12 cellular contexts compared by ENCODE assay signal in genomic region chr9:136228107-136228875, GRCh38. TPM values are rescaled to one million over a fixed set of nuclear protein-coding genes. Genes with fewer than 3 reads are reported as not detected.
DNase-seq lines count a peak whose midpoint lies in the region; ATAC-seq and TF ChIP-seq lines count a peak whose summit lies in the region.
"Had no signal": no experiment of that assay in that cellular context is flagged by ENCODE, and none has a peak within 500 bp of the region (broad histone marks: within the 10 kb centered on the region; RNA-seq: fewer than 3 reads in every experiment).

No MANE protein-coding gene starts in this region.

- CTCF ChIA-PET in Panc1 (lab: Charles Lee), result no interaction called here

- H3K27ac Mint-ChIP-seq in activated naive CD4-positive, alpha-beta T cell treated with anti-CD3 and anti-CD28 coated beads, Interleukin-2, amount 50 U/mL, for 72 hours, result peak overlapping the region; percentile 72 to 84
- peak overlapping the region; percentile 26 to 93 for H3K27ac Mint-ChIP-seq in stimulated activated naive CD8-positive, alpha-beta T cell treated with anti-CD3 and anti-CD28 coated beads, Interleukin-15, amount 100 ng/mL, for 72 hours
- H3K27ac Mint-ChIP-seq: natural killer cell treated with Interleukin-12 subunit alpha and Interleukin-12 subunit beta and Interleukin-15 and Interleukin-18, amount 100 ng/mL, for 72 hours had no signal

- no peaks in the 10 kb centered on the region for H3K36me3 ChIP-seq in Panc1 (ENCODE audit: control insufficient read depth, insufficient read depth, low read length)

- POLR2A ChIA-PET in Panc1 (lab: Charles Lee), result no interaction called here

- no peaks in the 10 kb centered on the region for H3K9me3 ChIP-seq in Panc1 (ENCODE audit: control insufficient read depth, insufficient read depth, low read depth, low read length)

- peaks cover 50% of the 10 kb centered on the region for H3K4me1 Mint-ChIP-seq in stimulated activated naive CD8-positive, alpha-beta T cell treated with anti-CD3 and anti-CD28 coated beads, Interleukin-15, amount 100 ng/mL, for 72 hours

- no peaks in the 10 kb centered on the region for H3K9me3 Mint-ChIP-seq in activated naive CD4-positive, alpha-beta T cell treated with anti-CD3 and anti-CD28 coated beads, Interleukin-2, amount 50 U/mL, for 72 hours
- no peaks in the 10 kb centered on the region for H3K9me3 Mint-ChIP-seq in stimulated activated naive CD8-positive, alpha-beta T cell treated with anti-CD3 and anti-CD28 coated beads, Interleukin-15, amount 100 ng/mL, for 72 hours
- H3K9me3 Mint-ChIP-seq: CD8-positive, alpha-beta memory T cell; natural killer cell treated with Interleukin-12 subunit alpha and Interleukin-12 subunit beta and Interleukin-15 and Interleukin-18, amount 100 ng/mL, for 72 hours had no signal

- H3K27ac ChIP-seq in Panc1 (ENCODE audit: low read length), result no peak overlapping the region; the same call in 1 of the 2 replicates

- intact Hi-C loops in Panc1 (cut with micrococcal nuclease; ENCODE audit: unreplicated experiment), result loop anchor here (5.0 kb wide), 1 partner anchor 56 kb away; no protein-coding TSS in a partner anchor

- H3K4me3 Mint-ChIP-seq in stimulated activated naive CD8-positive, alpha-beta T cell treated with anti-CD3 and anti-CD28 coated beads, Interleukin-15, amount 100 ng/mL, for 72 hours, result no peak overlapping the region
- H3K4me3 Mint-ChIP-seq: CD8-positive, alpha-beta memory T cell; natural killer cell treated with Interleukin-12 subunit alpha and Interleukin-12 subunit beta and Interleukin-15 and Interleukin-18, amount 100 ng/mL, for 72 hours had no signal

- H3K36me3 Mint-ChIP-seq in activated naive CD4-positive, alpha-beta T cell treated with anti-CD3 and anti-CD28 coated beads, Interleukin-2, amount 50 U/mL, for 72 hours, result peaks cover 4 to 5% of the 10 kb centered on the region in 2 donors
- H3K36me3 Mint-ChIP-seq: natural killer cell treated with Interleukin-12 subunit alpha and Interleukin-12 subunit beta and Interleukin-15 and Interleukin-18, amount 100 ng/mL, for 72 hours had no signal

- H3K27me3 ChIP-seq in Panc1 (ENCODE audit: control insufficient read depth, insufficient read depth, low read length), result no peaks in the 10 kb centered on the region

- BruUV-seq in Panc1 (replicated peaks; lab: Mats Ljungman, UMichigan), result no TSS peak

- no peaks in the 10 kb centered on the region for H3K27me3 Mint-ChIP-seq in stimulated activated naive CD8-positive, alpha-beta T cell treated with anti-CD3 and anti-CD28 coated beads, Interleukin-15, amount 100 ng/mL, for 72 hours
- H3K27me3 Mint-ChIP-seq: natural killer cell treated with Interleukin-12 subunit alpha and Interleukin-12 subunit beta and Interleukin-15 and Interleukin-18, amount 100 ng/mL, for 72 hours had no signal

- H3K4me3 ChIP-seq in Panc1 (ENCODE audit: low read depth in 2 of 2, low read length in 2 of 2), result no peak overlapping the region; a peak in 1 of 4 replicates

- in situ Hi-C loops in Panc1 (cut with HindIII; ENCODE audit: low pct_unique_long_range_greater_than_20kb, low sequenced_read_pairs), result no loop called here

- TF ChIP-seq CTCF in Panc1 (IDR thresholded peaks at IDR 0.05), result no peak

- ATAC-seq in activated naive CD4-positive, alpha-beta T cell treated with anti-CD3 and anti-CD28 coated beads, Interleukin-2, amount 50 U/mL, for 72 hours, result peak; percentile 37 to 67
- ATAC-seq in Panc1, result peak; percentile 76
- ATAC-seq in stimulated activated naive CD8-positive, alpha-beta T cell treated with anti-CD3 and anti-CD28 coated beads, Interleukin-15, amount 100 ng/mL, for 72 hours, result no peak
- ATAC-seq: natural killer cell treated with Interleukin-12 subunit alpha and Interleukin-12 subunit beta and Interleukin-15 and Interleukin-18, amount 100 ng/mL, for 72 hours had no signal

- peaks cover 10% of the 10 kb centered on the region for H3K4me1 ChIP-seq in Panc1 (ENCODE audit: control insufficient read depth, insufficient read depth, low read length)

- no peak for DNase-seq in activated naive CD4-positive, alpha-beta T cell treated with anti-CD3 and anti-CD28 coated beads, Interleukin-2, amount 50 U/mL, for 72 hours (ENCODE audit: low spot score in 2 of 2)
- DNase-seq in activated naive CD4-positive, alpha-beta T cell treated with anti-CD3 and anti-CD28 coated beads, Interleukin-2, amount 50 U/mL, for 16 hours, result no peak
- DNase-seq in Panc1 (ENCODE audit: low read depth, low spot score), result peak; percentile 83
- DNase-seq in dermis microvascular lymphatic vessel endothelial cell (ENCODE audit: low read depth in 2 of 2), result peak; percentile 71 to 86
- no peak for DNase-seq in stimulated activated naive CD8-positive, alpha-beta T cell treated with anti-CD3 and anti-CD28 coated beads, Interleukin-15, amount 100 ng/mL, for 72 hours
- DNase-seq in superior temporal gyrus (ENCODE audit: extremely low spot score), result no peak
- no peak for DNase-seq in GM19238 (ENCODE audit: insufficient read length, low spot score)
- DNase-seq in kidney glomerular epithelial cell (lab: John Stamatoyannopoulos, UW), result no peak
- DNase-seq: CD8-positive, alpha-beta memory T cell; NCI-H446 treated with DMSO at 0.1 percent for 48 hours had no signal

RNA-seq across cellular contexts. Expression of gene QSOX2, which starts 17.3 kb away (rescaled TPM):
- 10 to 100 TPM; 24.1 to 26.2 TPM for total RNA-seq in activated naive CD4-positive, alpha-beta T cell treated with anti-CD3 and anti-CD28 coated beads, Interleukin-2, amount 50 U/mL, for 72 hours
- total RNA-seq in Panc1 (2021; ENCODE audit: unreplicated experiment) (40.0 TPM), dermis microvascular lymphatic vessel endothelial cell (5.1 and 6.4 TPM in 2 replicates)
- 36.8 TPM for polyA plus RNA-seq in Panc1 (2012; ENCODE audit: insufficient read length)

RNA-seq across cellular contexts. Expression of gene LHX3, which starts 23.4 kb away (rescaled TPM):
- under 1 TPM; 0.08 to 0.11 TPM for total RNA-seq in activated naive CD4-positive, alpha-beta T cell treated with anti-CD3 and anti-CD28 coated beads, Interleukin-2, amount 50 U/mL, for 72 hours
- total RNA-seq in Panc1 (2021; ENCODE audit: unreplicated experiment) (0.13 TPM), dermis microvascular lymphatic vessel endothelial cell (not detected in 2 replicates)
- 0.08 TPM for polyA plus RNA-seq in Panc1 (2012; ENCODE audit: insufficient read length)
- total RNA-seq: CD8-positive, alpha-beta memory T cell had no signal
- polyA plus RNA-seq: CD8-positive, alpha-beta memory T cell; esophagus had no signal

Comparison
In these comparisons a context has a peak if more than half of its experiments do, and no peak if none do; other contexts are left out.
1. DNase-seq: peak in Panc1 (single experiment) and dermis microvascular lymphatic vessel endothelial cell (2 of 2); none in activated naive CD4-positive, alpha-beta T cell treated with anti-CD3 and anti-CD28 coated beads, Interleukin-2, amount 50 U/mL, for 72 hours (0 of 2), activated naive CD4-positive, alpha-beta T cell treated with anti-CD3 and anti-CD28 coated beads, Interleukin-2, amount 50 U/mL, for 16 hours (single experiment), stimulated activated naive CD8-positive, alpha-beta T cell treated with anti-CD3 and anti-CD28 coated beads, Interleukin-15, amount 100 ng/mL, for 72 hours (0 of 2), superior temporal gyrus (single experiment), GM19238 (single experiment) and kidney glomerular epithelial cell (single experiment).